Comparison of ENCODE assay signal across 16 cellular contexts in genomic region chr19:23093832-23094231, GRCh38. TPM values are rescaled to one million over a fixed set of nuclear protein-coding genes. Genes with fewer than 3 reads are reported as not detected.
A peak's percentile ranks its signal among the peaks of the same experiment; 100 is the strongest.
DNase-seq lines count a peak whose midpoint lies in the region; ATAC-seq, FAIRE-seq and TF ChIP-seq lines count a peak whose summit lies in the region.
"Had no signal": no experiment of that assay in that cellular context is flagged by ENCODE, and none has a peak within 500 bp of the region (broad histone marks: within the 10 kb centered on the region; RNA-seq: fewer than 3 reads in every experiment).

No MANE protein-coding gene starts in this region.

- H3K4me2 ChIP-seq in H9 (ENCODE audit: insufficient read depth, insufficient read length, low read length), result no peak overlapping the region
- no peak overlapping the region for H3K4me2 ChIP-seq in H1 (ENCODE audit: insufficient read depth in 1 of 2, low read depth in 2 of 2, low read length in 2 of 2)
- no peak overlapping the region for H3K4me2 ChIP-seq in mesendoderm (ENCODE audit: low read length)
- H3K4me2 ChIP-seq: A549 had no signal

- H3K9ac ChIP-seq in H9 (ENCODE audit: extremely low read depth, insufficient read length, low read length), result no peak overlapping the region
- H3K9ac ChIP-seq in H1 (replicated peaks in 1 of 4; ENCODE audit: extremely low read depth in 1 of 4, low read depth in 3 of 4, low read length in 3 of 4), result no peak overlapping the region
- H3K9ac ChIP-seq in mesendoderm (ENCODE audit: low read length), result no peak overlapping the region

- H3K79me2 ChIP-seq in H9 (ENCODE audit: insufficient read depth, low read length) (peaks cover 28% of the 10 kb centered on the region; the same call in 1 of the 2 replicates), H1 (ENCODE audit: control insufficient read depth in 1 of 2, insufficient read depth in 2 of 2, low read length in 2 of 2) (peaks cover 0 to 93% of the 10 kb centered on the region in 2 experiments; a peak in 3 of 4 replicates), mesendoderm (ENCODE audit: control insufficient read depth, insufficient read depth, low read length) (peaks cover 51% of the 10 kb centered on the region)

- intact Hi-C loops in Caco-2 (cut with micrococcal nuclease; ENCODE audit: unreplicated experiment), result no loop called here

- FAIRE-seq in H1 (lab: Jason Lieb, UNC), result no peak
- FAIRE-seq: A549, GM12892 had no signal

- H3K18ac ChIP-seq in H9 (ENCODE audit: insufficient read length, low read depth, low read length), result no peak overlapping the region
- H3K18ac ChIP-seq in H1 (ENCODE audit: extremely low read depth, low read length), result no peak overlapping the region
- no peak overlapping the region for H3K18ac ChIP-seq in mesendoderm (ENCODE audit: low read length)

- H3K23me2 ChIP-seq in H9 (ENCODE audit: insufficient read length, low read depth, low read length, poor library complexity, severe bottlenecking) (no peaks in the 10 kb centered on the region), H1 (ENCODE audit: low read depth, low read length) (no peaks in the 10 kb centered on the region)

- H2BK20ac ChIP-seq in H9 (ENCODE audit: low read depth, low read length, poor library complexity, severe bottlenecking) (no peak overlapping the region), H1 (ENCODE audit: low read length) (no peak overlapping the region)

- H2BK5ac ChIP-seq in H9 (ENCODE audit: insufficient read length, low read length), result no peak overlapping the region
- no peak overlapping the region for H2BK5ac ChIP-seq in H1 (ENCODE audit: low read depth, low read length)
- H2BK5ac ChIP-seq in mesendoderm (ENCODE audit: low read length), result no peak overlapping the region

- H3K36me3 Mint-ChIP-seq in H9 (ENCODE audit: insufficient read depth in 1 of 3, low read depth in 3 of 3), result peaks cover 84 to 91% (median 88%) of the 10 kb centered on the region in 3 experiments
- no peaks in the 10 kb centered on the region for H3K36me3 Mint-ChIP-seq in Caco-2 (ENCODE audit: insufficient read depth, unreplicated experiment)
- H3K36me3 Mint-ChIP-seq: CD8-positive, alpha-beta T cell had no signal

- no TSS peak for BruUV-seq in Caco-2 (replicated peaks; lab: Mats Ljungman, UMichigan)

- H3K27me3 ChIP-seq in H9 (ENCODE audit: insufficient read depth, low read length), result no peaks in the 10 kb centered on the region
- no peaks in the 10 kb centered on the region for H3K27me3 ChIP-seq in H1 (replicated peaks in 1 of 4; ENCODE audit: control insufficient read depth in 3 of 4, extremely low read depth in 1 of 4, insufficient read depth in 3 of 4, low read length in 3 of 4)
- H3K27me3 ChIP-seq in mesendoderm (ENCODE audit: insufficient read depth, low read length, poor library complexity), result no peaks in the 10 kb centered on the region
- H3K27me3 ChIP-seq in Caco-2 (replicated peaks; ENCODE audit: control insufficient read depth, insufficient read depth, low read length), result no peaks in the 10 kb centered on the region

- H3K14ac ChIP-seq in H9 (ENCODE audit: insufficient read depth, low read length), result no peak overlapping the region; the same call in 1 of the 2 replicates
- H3K14ac ChIP-seq in H1 (ENCODE audit: insufficient read length), result no peak overlapping the region

- H3K9me3 Mint-ChIP-seq in H9 (peaks cover 36 to 40% of the 10 kb centered on the region in 2 experiments), Caco-2 (ENCODE audit: unreplicated experiment) (peaks cover 47% of the 10 kb centered on the region)

- peak; percentile 43 to 51; a peak in 3 of 4 replicates for TF ChIP-seq RAD21 in H1 (IDR thresholded peaks at IDR 0.05 in 1 of 2, conservative IDR thresholded peaks at IDR 0.05 in 1 of 2; ENCODE audit: low read depth in 2 of 2, low read length in 2 of 2)

- H3K4me3 ChIP-seq in H1 (ENCODE audit: extremely low read depth in 1 of 4, insufficient read depth in 2 of 4, low read depth in 3 of 4, low read length in 4 of 4) (no peak overlapping the region), mesendoderm (ENCODE audit: low read length) (no peak overlapping the region), Caco-2 (ENCODE audit: low read depth, low read length) (no peak overlapping the region)
- H3K4me3 ChIP-seq: A549 had no signal

- no peak for TF ChIP-seq EP300 in H1 (IDR thresholded peaks at IDR 0.05; ENCODE audit: borderline replicate concordance in 1 of 2, low read depth in 2 of 2, low read length in 2 of 2)

- no peak overlapping the region for H3K27ac ChIP-seq in H9 (ENCODE audit: insufficient read length, low read depth, low read length)
- no peak overlapping the region for H3K27ac ChIP-seq in H1 (ENCODE audit: low read depth, low read length)
- no peak overlapping the region for H3K27ac ChIP-seq in mesendoderm (ENCODE audit: low read depth, low read length)
- H3K27ac ChIP-seq: A549 had no signal

- H3K36me3 ChIP-seq in H1 (ENCODE audit: control insufficient read depth in 2 of 4, insufficient read depth in 4 of 4, low read length in 3 of 4) (peaks cover 18 to 75% (median 51%) of the 10 kb centered on the region in 4 experiments; a peak in 7 of 8 replicates), mesendoderm (ENCODE audit: control insufficient read depth, insufficient read depth, low read length) (peaks cover 14% of the 10 kb centered on the region), Caco-2 (ENCODE audit: control insufficient read depth, insufficient read depth, low read length) (no peaks in the 10 kb centered on the region)

- H3K79me1 ChIP-seq in H9 (ENCODE audit: insufficient read depth, low read depth, low read length, poor library complexity, severe bottlenecking) (peaks cover 14% of the 10 kb centered on the region), H1 (ENCODE audit: low read depth, low read length) (peaks cover 14% of the 10 kb centered on the region), mesendoderm (ENCODE audit: low read length) (peaks cover 23% of the 10 kb centered on the region)

- H3K4me1 Mint-ChIP-seq in H9 (no peaks in the 10 kb centered on the region), Caco-2 (ENCODE audit: low read depth, unreplicated experiment) (no peaks in the 10 kb centered on the region)
- H3K4me1 Mint-ChIP-seq: CD14-positive monocyte had no signal

- H4K20me1 ChIP-seq in H9 (ENCODE audit: control insufficient read depth, insufficient read depth, insufficient read length) (no peaks in the 10 kb centered on the region), H1 (replicated peaks in 1 of 2; ENCODE audit: control insufficient read depth in 1 of 2, insufficient read depth in 2 of 2, low read length in 2 of 2) (peaks cover 14 to 29% of the 10 kb centered on the region in 2 experiments)

- DNase-seq in ELF-1 (ENCODE audit: low read depth, low spot score) (peak; percentile 45), H9 (peak; percentile 47), H1 (ENCODE audit: low read depth in 1 of 2, low spot score in 2 of 2) (peak in 1 of 2 experiments; percentile 17), mesendoderm (peak; percentile 64), dedifferentiated amniotic fluid mesenchymal stem cell (ENCODE audit: extremely low spot score) (no peak), Caco-2 (no peak)
- DNase-seq: CD8-positive, alpha-beta T cell; COR-L47; DMS79 treated with DMSO at 0.1 percent for 48 hours; EL; GDM1; Kasumi-1 had no signal

- no peak overlapping the region for H3K23ac ChIP-seq in H9 (ENCODE audit: insufficient read length, low read depth, low read length)
- H3K23ac ChIP-seq in H1 (ENCODE audit: insufficient read length), result no peak overlapping the region
- no peak overlapping the region for H3K23ac ChIP-seq in mesendoderm (ENCODE audit: low read length)

- no peaks in the 10 kb centered on the region for H3K4me1 ChIP-seq in H9 (ENCODE audit: insufficient read depth, low read length)
- no peaks in the 10 kb centered on the region; a peak in 1 of 7 replicates for H3K4me1 ChIP-seq in H1 (replicated peaks in 1 of 4; ENCODE audit: control insufficient read depth in 3 of 4, insufficient read depth in 4 of 4, low read length in 3 of 4)
- no peaks in the 10 kb centered on the region for H3K4me1 ChIP-seq in mesendoderm (ENCODE audit: control insufficient read depth, low read depth, low read length)
- no peaks in the 10 kb centered on the region for H3K4me1 ChIP-seq in Caco-2
- H3K4me1 ChIP-seq: A549 had no signal

- TF ChIP-seq CTCF in H9 (conservative IDR thresholded peaks at IDR 0.05) (peak; percentile 42; the same call in 2 of the 3 replicates), H1 (IDR thresholded peaks at IDR 0.05; ENCODE audit: control extremely low read depth in 1 of 3, insufficient read depth in 1 of 3, low read depth in 1 of 3, low read length in 3 of 3) (peak; percentile 19 to 57 (median 48)), Caco-2 (IDR thresholded peaks at IDR 0.05; ENCODE audit: insufficient read depth in 1 of 2, low read depth in 1 of 2, low read length in 1 of 2, severe bottlenecking in 1 of 2, unreplicated experiment in 1 of 2) (no peak)

- no peak overlapping the region for H4K5ac ChIP-seq in H9 (ENCODE audit: insufficient read length, low read depth, low read length)
- H4K5ac ChIP-seq in H1 (ENCODE audit: insufficient read length, low read depth, low read length), result no peak overlapping the region
- H4K5ac ChIP-seq in mesendoderm (ENCODE audit: low read length), result no peak overlapping the region

- H3K27me3 Mint-ChIP-seq in H9 (ENCODE audit: low read depth) (no peaks in the 10 kb centered on the region), Caco-2 (ENCODE audit: insufficient read depth, unreplicated experiment) (no peaks in the 10 kb centered on the region)

- H4K91ac ChIP-seq in H9 (ENCODE audit: insufficient read length, low read depth, low read length) (no peak overlapping the region), H1 (replicated peaks; ENCODE audit: insufficient read length, low read length) (no peak overlapping the region)

- ATAC-seq in activated CD4-positive, CD25-positive, alpha-beta regulatory T cell treated with anti-CD3 and anti-CD28 coated beads, Interleukin-2, amount 50 U/mL, for 24 hours, result no peak
- ATAC-seq: A549; CD8-positive, alpha-beta T cell had no signal

- H3K9me3 ChIP-seq in H9 (ENCODE audit: control insufficient read depth, low read depth, low read length), result peaks cover 9% of the 10 kb centered on the region
- H3K9me3 ChIP-seq in H1 (ENCODE audit: insufficient read depth in 2 of 2, low read depth in 1 of 2, low read length in 1 of 2), result peaks cover 15 to 18% of the 10 kb centered on the region in 2 experiments
- 0 out of 2 replicates have a peak, but pooled peaks cover 7% of the 10 kb centered on the region for H3K9me3 ChIP-seq in Caco-2

- CTCF ChIA-PET in H1 (lab: Charles Lee; ENCODE audit: partially characterized antibody), result no interaction called here
- CTCF ChIA-PET in Caco-2 (lab: Charles Lee), result no interaction called here

- H2BK120ac ChIP-seq in H9 (ENCODE audit: low read depth, low read length, poor library complexity, severe bottlenecking) (no peak overlapping the region), H1 (replicated peaks; ENCODE audit: low read depth, low read length) (no peak overlapping the region), mesendoderm (ENCODE audit: low read depth, low read length) (no peak overlapping the region)

- H3T11ph ChIP-seq in H9 (ENCODE audit: low read length), result no peak overlapping the region

- POLR2A ChIA-PET in H1 (lab: Charles Lee; ENCODE audit: partially characterized antibody), result interaction anchor here (0.7 to 1.9 kb wide), 7 partner anchors 12 to 180 kb away, joined by 3 to 8 read pairs (median 3); partner anchors contain the start of gene ZNF730
- POLR2A ChIA-PET in Caco-2 (lab: Charles Lee), result no interaction called here

- H4K8ac ChIP-seq in H9 (replicated peaks; ENCODE audit: insufficient read length, low read depth, low read length), result no peak overlapping the region
- no peak overlapping the region for H4K8ac ChIP-seq in H1 (ENCODE audit: extremely low read depth, insufficient read depth, low read length)
- no peak overlapping the region for H4K8ac ChIP-seq in mesendoderm (ENCODE audit: low read depth, low read length)

- no peak overlapping the region for H2BK15ac ChIP-seq in H9 (ENCODE audit: low read depth, low read length)
- H2BK15ac ChIP-seq in H1 (ENCODE audit: low read length), result no peak overlapping the region
- no peak overlapping the region for H2BK15ac ChIP-seq in mesendoderm (replicated peaks; ENCODE audit: low read depth)

- H2AK5ac ChIP-seq in H9 (ENCODE audit: insufficient read length, low read length) (no peak overlapping the region), H1 (ENCODE audit: low read depth, low read length) (no peak overlapping the region), mesendoderm (ENCODE audit: low read length) (no peak overlapping the region)

- H3K4ac ChIP-seq in H9 (ENCODE audit: low read depth, low read length), result no peak overlapping the region
- H3K4ac ChIP-seq in H1 (replicated peaks; ENCODE audit: insufficient read length, low read depth, low read length), result no peak overlapping the region
- no peak overlapping the region for H3K4ac ChIP-seq in mesendoderm (ENCODE audit: low read depth, low read length)

- H3K4me3 Mint-ChIP-seq in H9, result no peak overlapping the region
- H3K4me3 Mint-ChIP-seq in Caco-2 (ENCODE audit: unreplicated experiment), result no peak overlapping the region
- H3K4me3 Mint-ChIP-seq: CD14-positive monocyte; CD8-positive, alpha-beta T cell had no signal

- H3K56ac ChIP-seq in H9 (ENCODE audit: insufficient read length, low read depth, low read length), result no peak overlapping the region
- H3K56ac ChIP-seq in H1 (replicated peaks; ENCODE audit: insufficient read length, low read depth, low read length), result no peak overlapping the region
- no peak overlapping the region for H3K56ac ChIP-seq in mesendoderm (ENCODE audit: low read length)

- no peak overlapping the region for H2BK12ac ChIP-seq in H9 (ENCODE audit: insufficient read length, low read depth, low read length)
- H2BK12ac ChIP-seq in H1 (ENCODE audit: low read depth, low read length), result no peak overlapping the region

- WGBS in H9 (ENCODE audit: extremely low coverage, insufficient read length, low lambda C conversion rate), result no CpG with 5 or more reads among the region's 9 CpGs
- WGBS in H1 (ENCODE audit: extremely low coverage in 1 of 2, insufficient coverage in 1 of 2, insufficient read length in 1 of 2, insufficient replicate concordance in 2 of 2, low coverage in 1 of 2, low lambda C conversion rate in 2 of 2, missing lambda C conversion rate in 1 of 2), 2 experiments, result 81% methylated on average over 9 of the region's 9 CpGs; no CpG with 5 or more reads in 1 of the 2 experiments
- no CpG with 5 or more reads among the region's 9 CpGs for WGBS in mesendoderm (ENCODE audit: extremely low coverage, insufficient coverage, low lambda C conversion rate)

- TF ChIP-seq POLR2A in H1 (IDR thresholded peaks at IDR 0.05; ENCODE audit: control extremely low read depth in 1 of 2, low read depth in 2 of 2, low read length in 2 of 2), result no peak

- H2AFZ ChIP-seq in H9 (ENCODE audit: low read length), result no peak overlapping the region
- no peak overlapping the region for H2AFZ ChIP-seq in H1 (ENCODE audit: low read length)

- H3K27ac Mint-ChIP-seq in H9 (no peak overlapping the region), Caco-2 (ENCODE audit: unreplicated experiment) (no peak overlapping the region)
- H3K27ac Mint-ChIP-seq: CD14-positive monocyte; CD8-positive, alpha-beta T cell had no signal

RNA-seq across cellular contexts. Expression of gene ZNF730, which starts 23.0 kb away (rescaled TPM):
- 19.7 and 21.4 TPM in 2 replicates for total RNA-seq in H9 (2021)
- total RNA-seq in H1 (2021; fragmentation: NEBNext Ultra II Directional; extraction: Animal tissue kit (Norgen Biotek cat#: 25700)), result 24.7 and 29.4 TPM in 2 replicates
- 5.2 and 7.0 TPM in 2 replicates for polyA plus RNA-seq in H1 (2011; rRNA removed)
- 10.5 TPM for polyA plus RNA-seq in H1 (2011; cell fraction: cytosol; rRNA removed)
- 8.7 TPM for polyA plus RNA-seq in H1 (2011; cell fraction: nucleus; rRNA removed)
- polyA plus RNA-seq in H1 (2012, experiment 1 of 2), result 5.4 to 11.5 TPM (median 7.0 TPM) in 4 replicates
- 1.2 TPM for polyA plus RNA-seq in H1 (2012, experiment 2 of 2)
- 22.2 TPM for polyA plus RNA-seq in H1 (2013, experiment 1 of 2)
- polyA plus RNA-seq in H1 (2013, experiment 2 of 2), result 19.1 TPM
- polyA minus RNA-seq in H1 (2011; rRNA and poly(A)+ RNA removed), result 25.6 and 32.7 TPM in 2 replicates
- 22.2 TPM for polyA minus RNA-seq in H1 (2011; cell fraction: cytosol; rRNA and poly(A)+ RNA removed)
- polyA minus RNA-seq in H1 (2011; cell fraction: nucleus; rRNA and poly(A)+ RNA removed), result 95.4 TPM
- polyA plus RNA-seq in mesendoderm (2013, experiment 1 of 2), result 17.8 TPM
- 18.9 TPM for polyA plus RNA-seq in mesendoderm (2013, experiment 2 of 2)
- total RNA-seq in Caco-2 (2022), result not detected in 2 replicates
- total RNA-seq: CD8-positive, alpha-beta T cell had no signal
- polyA plus RNA-seq: A549, CD14-positive monocyte had no signal

Comparison
In these comparisons a context has a peak if more than half of its experiments do, and no peak if none do; other contexts are left out.
1. DNase-seq: peak in ELF-1 (single experiment), H9 (single experiment) and mesendoderm (single experiment); none in dedifferentiated amniotic fluid mesenchymal stem cell (single experiment) and Caco-2 (0 of 2).
2. CTCF ChIP-seq: peak in H9 (single experiment) and H1 (3 of 3); none in Caco-2 (0 of 2).
3. RNA of gene ZNF730, which starts 23.0 kb away (total RNA-seq): 24.7 to 29.4 TPM in H1 and 19.7 to 21.4 TPM in H9; not detected in Caco-2; every median in the first group is over 10 times any median in the second.